17 cellular contexts compared by ENCODE assay signal in genomic region chr10:35913628-35914027, GRCh38.
A peak's percentile ranks its signal among the peaks of the same experiment; 100 is the strongest.
DNase-seq lines count a peak whose midpoint lies in the region.
"Had no signal": no experiment of that assay in that cellular context is flagged by ENCODE, and none has a peak within 500 bp of the region (broad histone marks: within the 10 kb centered on the region; RNA-seq: fewer than 3 reads in every experiment).

No MANE protein-coding gene starts in this region.

- DNase-seq in AG08396 (ENCODE audit: low spot score): peak; percentile 17
- DNase-seq in NCI-H460 (ENCODE audit: extremely low read depth, low read depth): peak; percentile 40
- DNase-seq in dermis blood vessel endothelial cell: peak; percentile 48
- DNase-seq in kidney glomerular epithelial cell (lab: John Stamatoyannopoulos, UW): peak; percentile 58
- no peak for DNase-seq in NCI-H1436 (lab: John Stamatoyannopoulos, UW)
- DNase-seq in activated CD4-positive, alpha-beta T cell treated with anti-CD3 and anti-CD28 coated beads for 48 hours: no peak
- no peak for DNase-seq in posterior cingulate gyrus
- DNase-seq in DMS114 treated with DMSO at 0.1 percent for 48 hours (lab: John Stamatoyannopoulos, UW; ENCODE audit: unreplicated experiment): no peak
- DNase-seq: activated CD4-positive, alpha-beta T cell treated with anti-CD3 and anti-CD28 coated beads for 1 hour; activated CD8-positive, alpha-beta memory T cell treated with anti-CD3 and anti-CD28 coated beads, Interleukin-2, amount 10 ng/mL, durations not matched to agents 7 days and 5 days; CD8-positive, alpha-beta memory T cell; MM.1S; NCI-H2029 treated with DMSO at 0.1 percent for 48 hours; NCI-H510A treated with DMSO at 0.1 percent for 48 hours; right cardiac atrium; stimulated activated naive CD8-positive, alpha-beta T cell treated with anti-CD3 and anti-CD28 coated beads, Interleukin-15, amount 100 ng/mL, for 72 hours; upper lobe of left lung had no signal

- intact Hi-C loops in posterior cingulate gyrus (cut with DNase I): no loop called here

Comparison
In these comparisons a context has a peak if more than half of its experiments do, and no peak if none do; other contexts are left out.
1. DNase-seq: peak in AG08396 (single experiment), NCI-H460 (single experiment), dermis blood vessel endothelial cell (single experiment) and kidney glomerular epithelial cell (single experiment); none in NCI-H1436 (single experiment), activated CD4-positive, alpha-beta T cell treated with anti-CD3 and anti-CD28 coated beads for 48 hours (single experiment), posterior cingulate gyrus (0 of 10) and DMS114 treated with DMSO at 0.1 percent for 48 hours (single experiment).